Comparison of ENCODE assay signal across 12 cellular contexts in genomic region chr10:69866246-69866687, GRCh38.
DNase-seq lines count a peak whose midpoint lies in the region; ATAC-seq and TF ChIP-seq lines count a peak whose summit lies in the region.
"Had no signal": no experiment of that assay in that cellular context is flagged by ENCODE, and none has a peak within 500 bp of the region (broad histone marks: within the 10 kb centered on the region; RNA-seq: fewer than 3 reads in every experiment).

No MANE protein-coding gene starts in this region.

- CTCF ChIA-PET in PC-9 (lab: Charles Lee), result no interaction called here

- H3K9me2 ChIP-seq in PC-9 (ENCODE audit: insufficient read depth), result no peaks in the 10 kb centered on the region

- POLR2A ChIA-PET in PC-9 (lab: Charles Lee; ENCODE audit: unreplicated experiment), result no interaction called here

- TF ChIP-seq CTCF in PC-9 (conservative IDR thresholded peaks at IDR 0.05) (no peak), tibial artery (IDR thresholded peaks at IDR 0.05) (no peak)

- H3K9me3 ChIP-seq in PC-9 (ENCODE audit: insufficient read depth, low read depth), result no peaks in the 10 kb centered on the region
- H3K9me3 ChIP-seq in ectodermal cell (ENCODE audit: control insufficient read depth, low read length), result no peaks in the 10 kb centered on the region
- H3K9me3 ChIP-seq in muscle layer of colon (ENCODE audit: low read length), result no peaks in the 10 kb centered on the region
- H3K9me3 ChIP-seq in tibial artery, result no peaks in the 10 kb centered on the region
- H3K9me3 ChIP-seq: left lung, MG63 had no signal

- DNase-seq in PC-9 (no peak), tibial artery (no peak), amygdala (lab: John Stamatoyannopoulos, UW) (no peak), hepatic stellate cell (ENCODE audit: low spot score) (no peak)
- DNase-seq: activated CD4-positive, CD25-positive, alpha-beta regulatory T cell treated with anti-CD3 and anti-CD28 coated beads, Interleukin-2, amount 50 U/mL, for 72 hours; activated T-cell treated with anti-CD3 and anti-CD28 coated beads, Interleukin-2, amount 50 U/mL, for 1 hour; effector CD8-positive, alpha-beta T cell; left lung had no signal

- WGBS in ectodermal cell, 2 experiments, result 61 to 63% methylated on average over 5 of the region's 5 CpGs

- BruUV-seq in PC-9 (replicated peaks; lab: Mats Ljungman, UMichigan), result no TSS peak

- H3K4me2 ChIP-seq in PC-9, result peak overlapping the region; percentile 67

- H3K27me3 ChIP-seq in PC-9 (ENCODE audit: insufficient read depth, low read depth) (no peaks in the 10 kb centered on the region), ectodermal cell (ENCODE audit: control insufficient read depth, insufficient read depth, low read length, poor library complexity, severe bottlenecking) (no peaks in the 10 kb centered on the region), muscle layer of colon (ENCODE audit: control insufficient read depth in 1 of 2, insufficient read depth in 2 of 2, low read length in 2 of 2) (no peaks in the 10 kb centered on the region), tibial artery (no peaks in the 10 kb centered on the region)
- H3K27me3 ChIP-seq: MG63 had no signal

- H3K36me3 ChIP-seq in PC-9 (ENCODE audit: low read depth) (no peaks in the 10 kb centered on the region), ectodermal cell (ENCODE audit: control insufficient read depth, insufficient read depth, low read length) (no peaks in the 10 kb centered on the region), muscle layer of colon (ENCODE audit: insufficient read depth, low read length) (no peaks in the 10 kb centered on the region), tibial artery (no peaks in the 10 kb centered on the region)
- H3K36me3 ChIP-seq: left lung, MG63 had no signal

- H3K27ac ChIP-seq in PC-9 (no peak overlapping the region), ectodermal cell (ENCODE audit: insufficient read depth, low read depth, low read length, poor library complexity, severe bottlenecking) (peak overlapping the region; percentile 64), muscle layer of colon (ENCODE audit: low read depth, low read length) (peak overlapping the region; percentile 23), tibial artery (peak overlapping the region; percentile 57 to 76)

- H3K9ac ChIP-seq in muscle layer of colon (ENCODE audit: low read length), result no peak overlapping the region

- no peak for TF ChIP-seq POLR2A in GM18505 (IDR thresholded peaks at IDR 0.05; ENCODE audit: borderline replicate concordance, extremely low read depth, insufficient read depth, insufficient read length)

- no peak for ATAC-seq in GM18505 (IDR thresholded peaks at IDR 0.05; ENCODE audit: unreplicated experiment)

- H3K4me1 ChIP-seq in PC-9 (replicated peaks; ENCODE audit: insufficient read depth) (peaks cover 100% of the 10 kb centered on the region), ectodermal cell (ENCODE audit: control insufficient read depth, insufficient read depth, low read length) (peaks cover 43% of the 10 kb centered on the region), muscle layer of colon (ENCODE audit: insufficient read depth, low read length) (peaks cover 13% of the 10 kb centered on the region), tibial artery (peaks cover 0 to 32% (median 24%) of the 10 kb centered on the region in 4 donors)

- peaks cover 77% of the 10 kb centered on the region for H3F3A ChIP-seq in PC-9 (ENCODE audit: insufficient read depth, low read depth)

- H2AFZ ChIP-seq in PC-9, result no peak overlapping the region

- H4K20me1 ChIP-seq in PC-9 (ENCODE audit: insufficient read depth), result no peaks in the 10 kb centered on the region

- H3K79me2 ChIP-seq in PC-9 (ENCODE audit: low read depth), result no peaks in the 10 kb centered on the region

- H3K4me3 ChIP-seq in PC-9, result no peak overlapping the region
- no peak overlapping the region for H3K4me3 ChIP-seq in ectodermal cell (ENCODE audit: insufficient read depth, low read depth, low read length)
- peak overlapping the region in 1 of 2 donors; percentile 30 for H3K4me3 ChIP-seq in muscle layer of colon (ENCODE audit: low read depth in 1 of 2, low read length in 2 of 2)
- H3K4me3 ChIP-seq in tibial artery, result peak overlapping the region in 1 of 2 donors; percentile 51
- H3K4me3 ChIP-seq: left lung, MG63 had no signal

- intact Hi-C loops in PC-9 (cut with micrococcal nuclease; ENCODE audit: unreplicated experiment), result no loop called here
- intact Hi-C loops in tibial artery (cut with DNase I; ENCODE audit: low total_unique reads), result no loop called here
